Comparison of ENCODE assay signal across 8 cellular contexts in genomic region chr2:23926750-23927627, GRCh38. TPM values are rescaled to one million over a fixed set of nuclear protein-coding genes. Genes with fewer than 3 reads are reported as not detected.
DNase-seq lines count a peak whose midpoint lies in the region; ATAC-seq, FAIRE-seq and TF ChIP-seq lines count a peak whose summit lies in the region.

ATAD2B (minus strand) TSS chr2:23927123; CDS start chr2:23926770, 353 bp downstream.

- no peaks in the 10 kb centered on the region for H3K36me3 ChIP-seq in pancreas
- peaks cover 0 to 4% (median 0%) of the 10 kb centered on the region in 3 donors for H3K36me3 ChIP-seq in tibial artery

- ATAC-seq in HG02642 (IDR thresholded peaks at IDR 0.05; ENCODE audit: poor library complexity, unreplicated experiment) = peak; percentile 81
- peak; percentile 98 for ATAC-seq in Right ventricle myocardium inferior
- peak; percentile 92 to 96 (median 96) for ATAC-seq in pancreas

- WGBS in pancreas, 2 donors = 0 to 1% methylated on average over 78 to 89 of the region's 89 CpGs

- H3K27me3 ChIP-seq in pancreas (no peaks in the 10 kb centered on the region), tibial artery (no peaks in the 10 kb centered on the region)

- H3K27ac ChIP-seq in pancreas (peak within 1 kb of the TSS; percentile 97 to 99 (median 98)), tibial artery (peak within 1 kb of the TSS; percentile 89 to 99)

- H3K4me3 ChIP-seq in GM12865 (ENCODE audit: low read depth, low read length) = peak within 1 kb of the TSS; percentile 82
- H3K4me3 ChIP-seq in pancreas = peak within 1 kb of the TSS; percentile 91 to 98 (median 94)
- peak within 1 kb of the TSS; percentile 71 to 94 for H3K4me3 ChIP-seq in tibial artery

- H3K27me3 Mint-ChIP-seq in activated naive CD8-positive, alpha-beta T cell treated with anti-CD3 and anti-CD28 coated beads for 36 hours = no peaks in the 10 kb centered on the region

- peaks cover 38% of the 10 kb centered on the region for H3K4me1 Mint-ChIP-seq in activated naive CD8-positive, alpha-beta T cell treated with anti-CD3 and anti-CD28 coated beads for 36 hours

- H3K4me3 Mint-ChIP-seq in activated naive CD8-positive, alpha-beta T cell treated with anti-CD3 and anti-CD28 coated beads for 36 hours = peak within 1 kb of the TSS; percentile 98

- H3K9me3 ChIP-seq in pancreas (no peaks in the 10 kb centered on the region), tibial artery (no peaks in the 10 kb centered on the region)

- H3K36me3 Mint-ChIP-seq in activated naive CD8-positive, alpha-beta T cell treated with anti-CD3 and anti-CD28 coated beads for 36 hours = peaks cover 8% of the 10 kb centered on the region

- H3K27ac Mint-ChIP-seq in activated naive CD8-positive, alpha-beta T cell treated with anti-CD3 and anti-CD28 coated beads for 36 hours = peak within 1 kb of the TSS; percentile 100

- DNase-seq in GM12865 (ENCODE audit: low read depth) = peak; percentile 98
- peak; percentile 93 for DNase-seq in NCI-H1105 (lab: John Stamatoyannopoulos, UW)
- DNase-seq in SKM-1 treated with dmso at 0.1 percent for 144 hours (lab: John Stamatoyannopoulos, UW; ENCODE audit: unreplicated experiment) = peak; percentile 94
- peak; percentile 98 for DNase-seq in activated naive CD8-positive, alpha-beta T cell treated with anti-CD3 and anti-CD28 coated beads for 36 hours
- peak; percentile 96 for DNase-seq in Right ventricle myocardium inferior (ENCODE audit: missing footprints)
- DNase-seq in pancreas = peak; percentile 87 to 97 (median 94)
- peak; percentile 85 to 95 for DNase-seq in tibial artery

- peak; percentile 82 for TF ChIP-seq CTCF in GM12865 (IDR thresholded peaks at IDR 0.05; ENCODE audit: insufficient read depth, low read depth, low read length, missing control alignments)
- peak; percentile 88 to 93 (median 91) for TF ChIP-seq CTCF in pancreas (IDR thresholded peaks at IDR 0.05)
- peak; percentile 84 to 85 for TF ChIP-seq CTCF in tibial artery (IDR thresholded peaks at IDR 0.05)

- no peak for FAIRE-seq in pancreas (lab: Jason Lieb, UNC)

- peaks cover 4 to 23% (median 15%) of the 10 kb centered on the region in 3 donors for H3K4me1 ChIP-seq in pancreas
- H3K4me1 ChIP-seq in tibial artery = peaks cover 0 to 35% (median 18%) of the 10 kb centered on the region in 4 donors

- intact Hi-C loops in Right ventricle myocardium inferior (cut with DNase I) (loop anchor here (1.0 to 2.0 kb wide), 2 partner anchors 13 to 150 kb away; partner anchors contain the start of genes SF3B6 and UBXN2A), pancreas (cut with DNase I) (no loop called here), tibial artery (cut with DNase I; ENCODE audit: low total_unique reads) (loop anchor here (5.0 kb wide), 1 partner anchor 155 kb away; the partner anchor contains the start of gene TP53I3)

- H3K9me3 Mint-ChIP-seq in activated naive CD8-positive, alpha-beta T cell treated with anti-CD3 and anti-CD28 coated beads for 36 hours = no peaks in the 10 kb centered on the region

RNA-seq across cellular contexts. Expression of gene ATAD2B, which starts in this region (rescaled TPM):
- total RNA-seq in activated naive CD8-positive, alpha-beta T cell treated with anti-CD3 and anti-CD28 coated beads for 36 hours = 10 to 100 TPM; 11.9 to 12.3 TPM
- total RNA-seq in Right ventricle myocardium inferior (6.9 TPM), pancreas (10 to 100 TPM in 2 of 6 donors, 1 to 10 TPM in 4; 7.4 to 15.6 (median 9.9) TPM)
- 1 to 10 TPM; 4.1 to 4.4 TPM for polyA plus RNA-seq in pancreas

Comparison
In these comparisons a context has a peak if more than half of its experiments do, and no peak if none do; other contexts are left out.
1. Peak in every context shown above with its lines: DNase-seq, ATAC-seq, H3K4me3 ChIP-seq and H3K27ac ChIP-seq.
2. intact Hi-C loops: an anchor here in Right ventricle myocardium inferior (1.0 to 2.0 kb wide) and tibial artery (5.0 kb wide); none called in pancreas.